ENCODE assay signal across 1 cellular context in the genomic region with DNA sequence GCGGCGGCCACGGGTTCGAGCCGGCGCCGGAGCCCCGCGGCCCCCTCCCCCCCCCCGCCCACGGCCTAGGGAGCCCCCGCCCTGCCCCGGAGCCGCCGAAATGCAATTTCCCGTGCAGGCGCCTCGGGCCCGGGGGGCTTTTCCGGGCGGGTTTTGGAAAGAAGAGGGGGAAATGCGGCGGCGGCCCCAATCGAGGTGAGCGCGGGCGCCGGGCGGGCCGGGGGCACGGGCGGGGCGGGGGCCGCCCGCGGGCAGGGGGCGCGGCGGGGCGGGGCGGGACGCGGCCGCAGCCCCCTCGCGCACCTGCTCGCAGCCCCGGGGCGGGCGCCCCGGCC.
TF ChIP-seq lines count a peak whose summit lies in the region.

No MANE protein-coding gene starts in this region.

TF ChIP-seq in GM23338, 12 proteins besides CTCF, POLR2A, EP300 and RAD21 (continued from another document):
- TF ChIP-seq STAT1 (IDR thresholded peaks at IDR 0.05; ENCODE audit: unreplicated experiment): no peak
- TF ChIP-seq, protein P1, sequence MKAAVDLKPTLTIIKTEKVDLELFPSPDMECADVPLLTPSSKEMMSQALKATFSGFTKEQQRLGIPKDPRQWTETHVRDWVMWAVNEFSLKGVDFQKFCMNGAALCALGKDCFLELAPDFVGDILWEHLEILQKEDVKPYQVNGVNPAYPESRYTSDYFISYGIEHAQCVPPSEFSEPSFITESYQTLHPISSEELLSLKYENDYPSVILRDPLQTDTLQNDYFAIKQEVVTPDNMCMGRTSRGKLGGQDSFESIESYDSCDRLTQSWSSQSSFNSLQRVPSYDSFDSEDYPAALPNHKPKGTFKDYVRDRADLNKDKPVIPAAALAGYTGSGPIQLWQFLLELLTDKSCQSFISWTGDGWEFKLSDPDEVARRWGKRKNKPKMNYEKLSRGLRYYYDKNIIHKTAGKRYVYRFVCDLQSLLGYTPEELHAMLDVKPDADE (IDR thresholded peaks at IDR 0.05): no peak
- TF ChIP-seq JUNB (IDR thresholded peaks at IDR 0.05; ENCODE audit: unreplicated experiment): no peak
- TF ChIP-seq ZNF114 (CRISPR knock-in tag; IDR thresholded peaks at IDR 0.05): no peak
